In genomic region chr5:59275537-59276276, GRCh38 we compare ENCODE assay signal across 8 cellular contexts.
DNase-seq lines count a peak whose midpoint lies in the region; ATAC-seq and TF ChIP-seq lines count a peak whose summit lies in the region.

No MANE protein-coding gene starts in this region.

- H3K27ac Mint-ChIP-seq in T-helper 17 cell (no peak overlapping the region), nephron (peak overlapping the region; percentile 95 to 96 (median 95))

- H3K36me3 Mint-ChIP-seq in T-helper 17 cell (ENCODE audit: low read depth) (no peaks in the 10 kb centered on the region), nephron (ENCODE audit: low read depth) (no peaks in the 10 kb centered on the region)

- DNase-seq in H4 (ENCODE audit: low spot score) (peak; percentile 81), T-helper 17 cell (no peak), foreskin keratinocyte (peak; percentile 61 to 80), NCI-H524 treated with DMSO at 0.1 percent for 48 hours (lab: John Stamatoyannopoulos, UW) (no peak)
- DNase-seq in activated effector memory CD4-positive, alpha-beta T cell treated with anti-CD3 and anti-CD28 coated beads, Interleukin-2, amount 50 U/mL, for 16 hours: no peak

- H3K27ac ChIP-seq in foreskin keratinocyte: peak overlapping the region; percentile 92

- peaks cover 7% of the 10 kb centered on the region for H3K4me1 ChIP-seq in foreskin keratinocyte

- peaks cover 2% of the 10 kb centered on the region for H3K9me3 ChIP-seq in T-helper 17 cell (ENCODE audit: control insufficient read depth, low read length, poor library complexity, severe bottlenecking)

- H3K27me3 Mint-ChIP-seq in T-helper 17 cell (peaks cover 27% of the 10 kb centered on the region), nephron (ENCODE audit: low read depth) (no peaks in the 10 kb centered on the region)

- H3K4me1 Mint-ChIP-seq in T-helper 17 cell: peaks cover 6% of the 10 kb centered on the region
- peaks cover 29% of the 10 kb centered on the region for H3K4me1 Mint-ChIP-seq in nephron

- ATAC-seq in T-helper 17 cell (no peak), foreskin keratinocyte (peak; percentile 88), GM19328 (IDR thresholded peaks at IDR 0.05; ENCODE audit: unreplicated experiment) (no peak), HG02938 (IDR thresholded peaks at IDR 0.05; ENCODE audit: unreplicated experiment) (no peak)

- peak overlapping the region; percentile 86 for H3K4me3 Mint-ChIP-seq in T-helper 17 cell
- peak overlapping the region; percentile 89 to 96 (median 93) for H3K4me3 Mint-ChIP-seq in nephron

- H3K9me3 Mint-ChIP-seq in nephron: no peaks in the 10 kb centered on the region

- H3K27me3 ChIP-seq in foreskin keratinocyte: no peaks in the 10 kb centered on the region

- TF ChIP-seq CTCF in foreskin keratinocyte (conservative IDR thresholded peaks at IDR 0.05): no peak
- TF ChIP-seq CTCF in nephron (IDR thresholded peaks at IDR 0.05; ENCODE audit: unreplicated experiment in 3 of 3): no peak

Comparison
In these comparisons a context has a peak if more than half of its experiments do, and no peak if none do; other contexts are left out.
1. DNase-seq: peak in H4 (single experiment) and foreskin keratinocyte (2 of 2); none in T-helper 17 cell (0 of 3), NCI-H524 treated with DMSO at 0.1 percent for 48 hours (single experiment) and activated effector memory CD4-positive, alpha-beta T cell treated with anti-CD3 and anti-CD28 coated beads, Interleukin-2, amount 50 U/mL, for 16 hours (single experiment).